In the genomic region with DNA sequence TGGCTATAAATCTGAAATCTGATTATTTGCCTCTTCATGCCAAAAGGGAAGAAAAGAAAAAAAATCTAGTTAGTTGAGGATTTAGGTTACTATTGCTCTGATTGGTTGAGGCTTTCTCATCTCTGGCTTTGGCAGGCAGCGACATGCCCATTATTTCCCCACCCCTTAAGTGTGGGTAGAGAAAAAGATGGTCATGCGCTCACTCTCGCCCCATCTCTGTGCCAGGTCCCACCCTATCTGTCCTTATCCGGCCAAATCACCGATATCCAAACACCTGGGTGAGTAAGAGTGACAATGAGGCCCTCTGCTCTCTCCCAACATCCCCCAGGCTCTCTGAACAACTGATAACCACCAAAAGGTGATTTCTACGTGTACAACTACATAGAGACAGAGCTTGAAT, we compare ENCODE assay signal across 16 cellular contexts. TPM values are rescaled to one million over a fixed set of nuclear protein-coding genes. Genes with fewer than 3 reads are reported as not detected.
DNase-seq lines count a peak whose midpoint lies in the region; ATAC-seq and TF ChIP-seq lines count a peak whose summit lies in the region.
"Had no signal": no experiment of that assay in that cellular context is flagged by ENCODE, and none has a peak within 500 bp of the region (broad histone marks: within the 10 kb centered on the region; RNA-seq: fewer than 3 reads in every experiment).

No MANE protein-coding gene starts in this region.

- intact Hi-C loops in activated CD4-positive, alpha-beta T cell treated with anti-CD3 and anti-CD28 coated beads, Interleukin-2, amount 10 ng/mL, durations not matched to agents 24 days and 14 days (cut with micrococcal nuclease): no loop called here
- intact Hi-C loops in activated CD4-positive, alpha-beta T cell treated with anti-CD3 and anti-CD28 coated beads for 36 hours (cut with DNase I, micrococcal nuclease): no loop called here
- intact Hi-C loops in MCF 10A (cut with micrococcal nuclease): no loop called here
- intact Hi-C loops in spleen (cut with DNase I; ENCODE audit: low total_unique reads): no loop called here

- no peaks in the 10 kb centered on the region for H3K36me3 ChIP-seq in suprapubic skin
- no peaks in the 10 kb centered on the region for H3K36me3 ChIP-seq in spleen
- H3K36me3 ChIP-seq: HAP-1, SJSA1 had no signal

- TF ChIP-seq CTCF in MCF 10A (IDR thresholded peaks at IDR 0.05; ENCODE audit: unreplicated experiment) (no peak), suprapubic skin (IDR thresholded peaks at IDR 0.05) (no peak), spleen (IDR thresholded peaks at IDR 0.05 in 8 of 11, conservative IDR thresholded peaks at IDR 0.05 in 3 of 11) (no peak)

- H3K9me3 Mint-ChIP-seq in activated CD4-positive, alpha-beta T cell treated with anti-CD3 and anti-CD28 coated beads, Interleukin-2, amount 10 ng/mL, durations not matched to agents 24 days and 14 days: no peaks in the 10 kb centered on the region
- peaks cover 3% of the 10 kb centered on the region for H3K9me3 Mint-ChIP-seq in activated CD4-positive, alpha-beta T cell treated with anti-CD3 and anti-CD28 coated beads for 36 hours (ENCODE audit: low read depth)
- no peaks in the 10 kb centered on the region for H3K9me3 Mint-ChIP-seq in MCF 10A (ENCODE audit: unreplicated experiment)

- H3K4me3 ChIP-seq in suprapubic skin (no peak overlapping the region), spleen (no peak overlapping the region)
- H3K4me3 ChIP-seq: HAP-1, SJSA1 had no signal

- no peaks in the 10 kb centered on the region for H3K36me3 Mint-ChIP-seq in activated CD4-positive, alpha-beta T cell treated with anti-CD3 and anti-CD28 coated beads, Interleukin-2, amount 10 ng/mL, durations not matched to agents 24 days and 14 days (ENCODE audit: low read depth)
- no peaks in the 10 kb centered on the region for H3K36me3 Mint-ChIP-seq in activated CD4-positive, alpha-beta T cell treated with anti-CD3 and anti-CD28 coated beads for 36 hours (ENCODE audit: low read depth)
- no peaks in the 10 kb centered on the region for H3K36me3 Mint-ChIP-seq in MCF 10A (ENCODE audit: insufficient read depth, unreplicated experiment)

- POLR2A ChIA-PET in activated CD4-positive, alpha-beta T cell treated with anti-CD3 and anti-CD28 coated beads for 36 hours (lab: Charles Lee): no interaction called here
- POLR2A ChIA-PET in MCF 10A (lab: Yijun Ruan, JAX): interaction anchor here (0.6 to 1.8 kb wide), 4 partner anchors 17 to 301 kb away, joined by 3 to 6 read pairs (median 4); a partner anchor contains a TSS

- peak overlapping the region; percentile 6 for H3K27ac ChIP-seq in suprapubic skin
- no peak overlapping the region for H3K27ac ChIP-seq in spleen
- H3K27ac ChIP-seq: SJSA1 had no signal

- H3K27ac Mint-ChIP-seq in activated CD4-positive, alpha-beta T cell treated with anti-CD3 and anti-CD28 coated beads, Interleukin-2, amount 10 ng/mL, durations not matched to agents 24 days and 14 days: no peak overlapping the region
- H3K27ac Mint-ChIP-seq in activated CD4-positive, alpha-beta T cell treated with anti-CD3 and anti-CD28 coated beads for 36 hours: no peak overlapping the region
- H3K27ac Mint-ChIP-seq in MCF 10A (ENCODE audit: low read depth, unreplicated experiment): peak overlapping the region; percentile 63

- WGBS in suprapubic skin: 26% methylated on average over 6 of the region's 6 CpGs
- WGBS in spleen, 5 donors: 81 to 88% (median 84%) methylated on average over 6 of the region's 6 CpGs

- H3K4me1 ChIP-seq in suprapubic skin (peaks cover 8% of the 10 kb centered on the region), spleen (no peaks in the 10 kb centered on the region)
- H3K4me1 ChIP-seq: Caco-2, HAP-1, SJSA1 had no signal

- H3K4me3 Mint-ChIP-seq in activated CD4-positive, alpha-beta T cell treated with anti-CD3 and anti-CD28 coated beads, Interleukin-2, amount 10 ng/mL, durations not matched to agents 24 days and 14 days: no peak overlapping the region
- no peak overlapping the region for H3K4me3 Mint-ChIP-seq in activated CD4-positive, alpha-beta T cell treated with anti-CD3 and anti-CD28 coated beads for 36 hours
- peak overlapping the region; percentile 43 for H3K4me3 Mint-ChIP-seq in MCF 10A (ENCODE audit: unreplicated experiment)

- peak; percentile 11 for DNase-seq in activated CD4-positive, alpha-beta T cell treated with anti-CD3 and anti-CD28 coated beads, Interleukin-2, amount 10 ng/mL, durations not matched to agents 24 days and 14 days
- DNase-seq in activated CD4-positive, alpha-beta T cell treated with anti-CD3 and anti-CD28 coated beads for 36 hours: no peak
- DNase-seq in MCF 10A (ENCODE audit: unreplicated experiment) (peak; percentile 76), fibroblast of gingiva (ENCODE audit: low read depth) (peak; percentile 7), suprapubic skin (ENCODE audit: low spot score in 2 of 2) (no peak), A172 (ENCODE audit: low spot score) (no peak), spleen (no peak)
- DNase-seq in stimulated activated CD4-positive, alpha-beta T cell treated with anti-CD3 and anti-CD28 coated beads, Interleukin-4, amount 100 ng/mL, for 24 hours: no peak
- DNase-seq: AML-193, Caco-2, NCI-H1436, NCI-H2029 treated with DMSO at 0.1 percent for 48 hours, RPMI8226 had no signal

- BruUV-seq in MCF 10A (replicated peaks; lab: Mats Ljungman, UMichigan): no TSS peak

- CTCF ChIA-PET in activated CD4-positive, alpha-beta T cell treated with anti-CD3 and anti-CD28 coated beads for 36 hours (lab: Charles Lee): no interaction called here
- CTCF ChIA-PET in MCF 10A (lab: Yijun Ruan, JAX): interaction anchor here (0.7 to 1.4 kb wide), 3 partner anchors 18 to 258 kb away, joined by 4 to 5 read pairs (median 4); no protein-coding TSS in a partner anchor

- H3K4me1 Mint-ChIP-seq in activated CD4-positive, alpha-beta T cell treated with anti-CD3 and anti-CD28 coated beads, Interleukin-2, amount 10 ng/mL, durations not matched to agents 24 days and 14 days: peaks cover 9% of the 10 kb centered on the region
- peaks cover 7% of the 10 kb centered on the region for H3K4me1 Mint-ChIP-seq in activated CD4-positive, alpha-beta T cell treated with anti-CD3 and anti-CD28 coated beads for 36 hours
- H3K4me1 Mint-ChIP-seq in MCF 10A (ENCODE audit: insufficient read depth, unreplicated experiment): peaks cover 14% of the 10 kb centered on the region

- TF ChIP-seq EP300 in suprapubic skin (IDR thresholded peaks at IDR 0.05): no peak

- ATAC-seq in activated CD4-positive, alpha-beta T cell treated with anti-CD3 and anti-CD28 coated beads for 36 hours: no peak
- ATAC-seq: HepG2 had no signal

- H3K27me3 ChIP-seq in suprapubic skin (no peaks in the 10 kb centered on the region), spleen (replicated peaks in 1 of 7) (peaks cover 0 to 10% (median 0%) of the 10 kb centered on the region in 7 donors)
- H3K27me3 ChIP-seq: SJSA1 had no signal

- no peaks in the 10 kb centered on the region for H3K9me3 ChIP-seq in suprapubic skin
- H3K9me3 ChIP-seq in spleen: no peaks in the 10 kb centered on the region
- H3K9me3 ChIP-seq: Caco-2, HAP-1, SJSA1 had no signal

- H3K27me3 Mint-ChIP-seq in activated CD4-positive, alpha-beta T cell treated with anti-CD3 and anti-CD28 coated beads, Interleukin-2, amount 10 ng/mL, durations not matched to agents 24 days and 14 days: no peaks in the 10 kb centered on the region
- H3K27me3 Mint-ChIP-seq in activated CD4-positive, alpha-beta T cell treated with anti-CD3 and anti-CD28 coated beads for 36 hours: peaks cover 15% of the 10 kb centered on the region
- H3K27me3 Mint-ChIP-seq in MCF 10A (ENCODE audit: insufficient read depth, unreplicated experiment): no peaks in the 10 kb centered on the region

- no peak for TF ChIP-seq POLR2A in suprapubic skin (IDR thresholded peaks at IDR 0.05)
- no peak for TF ChIP-seq POLR2A in spleen (IDR thresholded peaks at IDR 0.05)

RNA-seq across cellular contexts. Expression of a gene that starts 31.2 kb away (rescaled TPM):
- 48.7 and 52.9 TPM in 2 replicates for total RNA-seq in activated CD4-positive, alpha-beta T cell treated with anti-CD3 and anti-CD28 coated beads, Interleukin-2, amount 10 ng/mL, durations not matched to agents 24 days and 14 days
- total RNA-seq in activated CD4-positive, alpha-beta T cell treated with anti-CD3 and anti-CD28 coated beads for 36 hours: 10 to 100 TPM; 22.7 to 29.5 TPM
- total RNA-seq in MCF 10A (2022): 53.5 and 60.5 TPM in 2 replicates
- 100 to 1,000 TPM in 1 of 4 donors, 10 to 100 TPM in 3; 74.5 to 157 (median 86.0) TPM for total RNA-seq in suprapubic skin
- total RNA-seq in A172 (2014; rRNA removed; shearing (Covaris generic)): 20.2 and 36.2 TPM in 2 replicates
- 100 to 1,000 TPM in 3 of 7 donors, 10 to 100 TPM in 4; 46.2 to 121 (median 85.0) TPM for total RNA-seq in spleen
- 10 to 100 TPM in 2 of 3 donors, 1 to 10 TPM in 1; 6.0 to 12.9 (median 11.0) TPM for polyA plus RNA-seq in spleen

Comparison
In these comparisons a context has a peak if more than half of its experiments do, and no peak if none do; other contexts are left out.
1. DNase-seq: peak in activated CD4-positive, alpha-beta T cell treated with anti-CD3 and anti-CD28 coated beads, Interleukin-2, amount 10 ng/mL, durations not matched to agents 24 days and 14 days (single experiment), MCF 10A (single experiment) and fibroblast of gingiva (single experiment); none in activated CD4-positive, alpha-beta T cell treated with anti-CD3 and anti-CD28 coated beads for 36 hours (single experiment), suprapubic skin (0 of 2), A172 (single experiment), stimulated activated CD4-positive, alpha-beta T cell treated with anti-CD3 and anti-CD28 coated beads, Interleukin-4, amount 100 ng/mL, for 24 hours (single experiment) and spleen (single experiment).